Comparison of ENCODE assay signal across 27 cellular contexts in genomic region chr16:86229866-86230656, GRCh38.
DNase-seq lines count a peak whose midpoint lies in the region; FAIRE-seq and TF ChIP-seq lines count a peak whose summit lies in the region.
"Had no signal": no experiment of that assay in that cellular context is flagged by ENCODE, and none has a peak within 500 bp of the region (broad histone marks: within the 10 kb centered on the region; RNA-seq: fewer than 3 reads in every experiment).

No MANE protein-coding gene starts in this region.

- H3K4me3 ChIP-seq in H1 (ENCODE audit: extremely low read depth in 1 of 4, insufficient read depth in 2 of 4, low read depth in 3 of 4, low read length in 4 of 4), result no peak overlapping the region
- H3K4me3 ChIP-seq: GM12878, K562, MG63, PC-9 had no signal

- POLR2A ChIA-PET in H1 (lab: Charles Lee; ENCODE audit: partially characterized antibody) (no interaction called here), RWPE1 (lab: Yijun Ruan, JAX; ENCODE audit: low non-redundant PET) (no interaction called here)

- no peak overlapping the region for H3K18ac ChIP-seq in H1 (ENCODE audit: extremely low read depth, low read length)

- H4K20me1 ChIP-seq in H1 (replicated peaks in 1 of 2; ENCODE audit: control insufficient read depth in 1 of 2, insufficient read depth in 2 of 2, low read length in 2 of 2), result no peaks in the 10 kb centered on the region

- no peak overlapping the region for H2BK120ac ChIP-seq in H1 (replicated peaks; ENCODE audit: low read depth, low read length)

- H3K23ac ChIP-seq in H1 (ENCODE audit: insufficient read length), result no peak overlapping the region

- no peak overlapping the region for H2AFZ ChIP-seq in H1 (ENCODE audit: low read length)
- H2AFZ ChIP-seq: PC-9 had no signal

- H2BK12ac ChIP-seq in H1 (ENCODE audit: low read depth, low read length), result no peak overlapping the region

- FAIRE-seq in H1 (lab: Jason Lieb, UNC), result no peak
- FAIRE-seq: GM12878, GM19239, H54, K562 had no signal

- H3K4ac ChIP-seq in H1 (replicated peaks; ENCODE audit: insufficient read length, low read depth, low read length), result no peak overlapping the region

- H4K91ac ChIP-seq in H1 (replicated peaks; ENCODE audit: insufficient read length, low read length), result no peak overlapping the region

- no peaks in the 10 kb centered on the region for H3K4me1 ChIP-seq in H1 (replicated peaks in 1 of 4; ENCODE audit: control insufficient read depth in 3 of 4, insufficient read depth in 4 of 4, low read length in 3 of 4)
- H3K4me1 ChIP-seq: BE2C had no signal

- WGBS in H1 (ENCODE audit: extremely low coverage in 1 of 2, insufficient coverage in 1 of 2, insufficient read length in 1 of 2, insufficient replicate concordance in 2 of 2, low coverage in 1 of 2, low lambda C conversion rate in 2 of 2, missing lambda C conversion rate in 1 of 2), 2 experiments, result 94% methylated on average over 21 of the region's 22 CpGs; no CpG with 5 or more reads in 1 of the 2 experiments

- H2BK20ac ChIP-seq in H1 (ENCODE audit: low read length), result no peak overlapping the region

- H3K27ac ChIP-seq in H1 (ENCODE audit: low read depth, low read length), result no peak overlapping the region
- H3K27ac ChIP-seq in RWPE1, result no peak overlapping the region
- H3K27ac ChIP-seq: PC-9 had no signal

- DNase-seq in activated effector memory CD4-positive, alpha-beta T cell treated with anti-CD3 and anti-CD28 coated beads, Interleukin-2, amount 50 U/mL, for 16 hours, result peak; percentile 52
- no peak for DNase-seq in activated effector memory CD4-positive, alpha-beta T cell treated with Interleukin-2 at 50 U/mL for 16 hours
- peak in 1 of 2 experiments; percentile 17 for DNase-seq in H1 (ENCODE audit: low read depth in 1 of 2, low spot score in 2 of 2)
- DNase-seq in posterior vena cava (ENCODE audit: low spot score), result peak; percentile 66
- no peak for DNase-seq in cerebellar cortex (ENCODE audit: low spot score)
- no peak for DNase-seq in RWPE1 (ENCODE audit: low spot score)
- no peak for DNase-seq in NCI-H774 (lab: John Stamatoyannopoulos, UW)
- DNase-seq: 8988T; ACHN; BE2C; CD8-positive, alpha-beta memory T cell; DMS 273 treated with DMSO at 0.1 percent for 48 hours; DMS79; EL; GDM1; MG63; NCI-H1105 treated with DMSO at 0.1 percent for 48 hours; NCI-H2029; NCI-H446 treated with DMSO at 0.1 percent for 48 hours; NCI-H526; PC-9; RPMI8226; SHP77 treated with DMSO at 0.1 percent for 48 hours had no signal

- CTCF ChIA-PET in H1 (lab: Charles Lee; ENCODE audit: partially characterized antibody) (interaction anchor here (0.9 to 1.9 kb wide), 4 partner anchors 13 to 157 kb away, joined by 3 to 8 read pairs (median 3); no protein-coding TSS in a partner anchor), RWPE1 (lab: Yijun Ruan, JAX) (no interaction called here)

- peaks cover 3 to 15% of the 10 kb centered on the region in 2 experiments; a peak in 3 of 4 replicates for H3K9me3 ChIP-seq in H1 (ENCODE audit: insufficient read depth in 2 of 2, low read depth in 1 of 2, low read length in 1 of 2)
- H3K9me3 ChIP-seq: BE2C had no signal

- intact Hi-C loops in posterior vena cava (cut with DNase I), result no loop called here

- H3K56ac ChIP-seq in H1 (replicated peaks; ENCODE audit: insufficient read length, low read depth, low read length), result no peak overlapping the region

- peak overlapping the region; percentile 15; the same call in 1 of the 2 replicates for H2AK5ac ChIP-seq in H1 (ENCODE audit: low read depth, low read length)

- TF ChIP-seq CTCF in H1 (IDR thresholded peaks at IDR 0.05; ENCODE audit: control extremely low read depth in 1 of 3, insufficient read depth in 1 of 3, low read depth in 1 of 3, low read length in 3 of 3), result no peak
- no peak for TF ChIP-seq CTCF in RWPE1 (conservative IDR thresholded peaks at IDR 0.05; ENCODE audit: low read depth)

- no peaks in the 10 kb centered on the region for H3K79me2 ChIP-seq in H1 (ENCODE audit: control insufficient read depth in 1 of 2, insufficient read depth in 2 of 2, low read length in 2 of 2)

- H4K8ac ChIP-seq in H1 (ENCODE audit: extremely low read depth, insufficient read depth, low read length), result no peak overlapping the region

- no peak for TF ChIP-seq EP300 in H1 (IDR thresholded peaks at IDR 0.05; ENCODE audit: borderline replicate concordance in 1 of 2, low read depth in 2 of 2, low read length in 2 of 2)

- no peak overlapping the region for H2BK5ac ChIP-seq in H1 (ENCODE audit: low read depth, low read length)

- no peak overlapping the region for H3K14ac ChIP-seq in H1 (ENCODE audit: insufficient read length)

- H3K79me1 ChIP-seq in H1 (ENCODE audit: low read depth, low read length), result no peaks in the 10 kb centered on the region

- H3K36me3 ChIP-seq in H1 (ENCODE audit: control insufficient read depth in 2 of 4, insufficient read depth in 4 of 4, low read length in 3 of 4), result no peaks in the 10 kb centered on the region
- H3K36me3 ChIP-seq: BE2C, MG63 had no signal

- peaks cover 0 to 4% (median 0%) of the 10 kb centered on the region in 4 experiments; a peak in 2 of 7 replicates for H3K27me3 ChIP-seq in H1 (replicated peaks in 1 of 4; ENCODE audit: control insufficient read depth in 3 of 4, extremely low read depth in 1 of 4, insufficient read depth in 3 of 4, low read length in 3 of 4)
- H3K27me3 ChIP-seq: MG63 had no signal

- H3K23me2 ChIP-seq in H1 (ENCODE audit: low read depth, low read length), result peaks cover 2% of the 10 kb centered on the region; the same call in 1 of the 2 replicates

- H2BK15ac ChIP-seq in H1 (ENCODE audit: low read length), result no peak overlapping the region

- no peak for TF ChIP-seq POLR2A in H1 (IDR thresholded peaks at IDR 0.05; ENCODE audit: control extremely low read depth in 1 of 2, low read depth in 2 of 2, low read length in 2 of 2)

- no peak overlapping the region for H3K9ac ChIP-seq in H1 (replicated peaks in 1 of 4; ENCODE audit: extremely low read depth in 1 of 4, low read depth in 3 of 4, low read length in 3 of 4)

- H4K5ac ChIP-seq in H1 (ENCODE audit: insufficient read length, low read depth, low read length), result no peak overlapping the region

- H3K4me2 ChIP-seq in H1 (ENCODE audit: insufficient read depth in 1 of 2, low read depth in 2 of 2, low read length in 2 of 2), result no peak overlapping the region
- H3K4me2 ChIP-seq: PC-9 had no signal

- no peak for TF ChIP-seq RAD21 in H1 (IDR thresholded peaks at IDR 0.05 in 1 of 2, conservative IDR thresholded peaks at IDR 0.05 in 1 of 2; ENCODE audit: low read depth in 2 of 2, low read length in 2 of 2)

TF ChIP-seq in H1, 55 proteins besides CTCF, POLR2A, EP300 and RAD21:
- TF ChIP-seq RNF2 (IDR thresholded peaks at IDR 0.05; ENCODE audit: borderline replicate concordance, low read depth, low read length, missing control alignments, poor library complexity, severe bottlenecking) (no peak), SIN3A (conservative IDR thresholded peaks at IDR 0.05 in 1 of 2, IDR thresholded peaks at IDR 0.05 in 1 of 2; ENCODE audit: low read depth in 1 of 2, low read length in 2 of 2) (no peak), GTF2F1 (IDR thresholded peaks at IDR 0.05; ENCODE audit: borderline replicate concordance, low read depth, low read length) (no peak), NANOG (IDR thresholded peaks at IDR 0.05; ENCODE audit: insufficient read depth, low read depth, low read length, poor library complexity, severe bottlenecking) (no peak), JUN (IDR thresholded peaks at IDR 0.05; ENCODE audit: low read depth, low read length) (no peak), PHF8 (conservative IDR thresholded peaks at IDR 0.05; ENCODE audit: low read depth, low read length) (no peak), JUND (IDR thresholded peaks at IDR 0.05; ENCODE audit: low read length) (no peak), POLR2AphosphoS5 (IDR thresholded peaks at IDR 0.05; ENCODE audit: low read depth, low read length) (no peak), NRF1 (IDR thresholded peaks at IDR 0.05; ENCODE audit: low read depth, low read length) (no peak), CREB1 (IDR thresholded peaks at IDR 0.05) (no peak), TEAD4 (IDR thresholded peaks at IDR 0.05; ENCODE audit: low read depth, low read length) (no peak), RXRA (IDR thresholded peaks at IDR 0.05; ENCODE audit: insufficient read depth, low read depth, low read length) (no peak), RFX5 (IDR thresholded peaks at IDR 0.05; ENCODE audit: borderline replicate concordance, low read depth, low read length) (no peak), HDAC6 (IDR thresholded peaks at IDR 0.05; ENCODE audit: low read depth, low read length) (no peak)
- TF ChIP-seq, protein P1, sequence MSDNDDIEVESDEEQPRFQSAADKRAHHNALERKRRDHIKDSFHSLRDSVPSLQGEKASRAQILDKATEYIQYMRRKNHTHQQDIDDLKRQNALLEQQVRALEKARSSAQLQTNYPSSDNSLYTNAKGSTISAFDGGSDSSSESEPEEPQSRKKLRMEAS (IDR thresholded peaks at IDR 0.05), result no peak

Comparison
In these comparisons a context has a peak if more than half of its experiments do, and no peak if none do; other contexts are left out.
1. DNase-seq: peak in activated effector memory CD4-positive, alpha-beta T cell treated with anti-CD3 and anti-CD28 coated beads, Interleukin-2, amount 50 U/mL, for 16 hours (single experiment) and posterior vena cava (single experiment); none in activated effector memory CD4-positive, alpha-beta T cell treated with Interleukin-2 at 50 U/mL for 16 hours (single experiment), cerebellar cortex (single experiment), RWPE1 (single experiment) and NCI-H774 (single experiment).